Comparison of ENCODE assay signal across 1 cellular context in the genomic region with DNA sequence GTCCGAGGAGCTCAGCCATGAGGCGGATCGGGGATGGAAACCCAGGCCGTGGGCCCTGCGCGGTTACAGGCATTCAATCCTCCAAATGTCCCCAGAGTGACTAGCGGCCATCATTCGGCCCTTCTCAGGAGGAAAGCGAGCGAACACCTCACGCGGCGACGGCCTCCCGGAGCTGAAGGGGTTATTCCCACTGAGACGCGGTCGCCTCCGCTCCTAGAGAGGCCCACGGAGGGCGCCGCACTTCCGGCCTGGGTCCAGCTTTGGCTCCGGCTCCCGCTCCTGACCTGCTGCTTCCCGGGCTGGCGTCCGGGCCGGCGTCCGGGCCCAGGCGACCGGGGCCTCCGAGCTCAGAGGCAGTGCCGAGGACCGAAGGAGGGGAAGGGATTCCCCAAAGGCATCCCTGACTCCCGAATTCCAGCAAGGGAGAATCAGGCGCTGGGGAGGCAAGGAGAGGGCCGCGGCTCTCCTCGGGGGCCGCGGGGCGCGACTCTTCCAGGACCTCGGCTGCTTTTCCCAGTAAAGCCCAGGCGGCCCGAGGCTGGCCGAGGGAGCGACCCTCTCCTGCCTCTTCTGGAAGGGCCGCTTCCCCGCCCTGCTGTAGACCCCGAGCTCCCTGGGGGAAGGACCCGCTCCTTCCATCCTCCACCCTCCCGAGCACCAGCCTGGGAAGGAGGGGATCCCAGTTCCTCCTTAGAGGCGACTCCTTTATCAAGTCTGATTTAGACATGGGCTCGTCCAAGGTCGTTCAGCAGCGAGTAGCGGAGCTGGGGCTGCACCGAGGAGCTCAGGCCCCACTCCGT.
TF ChIP-seq lines count a peak whose summit lies in the region.

No MANE protein-coding gene starts in this region.

TF ChIP-seq in HepG2, 621 proteins besides CTCF, POLR2A, EP300 and RAD21 (continued from another document and continues in another):
- TF ChIP-seq, protein P1, sequence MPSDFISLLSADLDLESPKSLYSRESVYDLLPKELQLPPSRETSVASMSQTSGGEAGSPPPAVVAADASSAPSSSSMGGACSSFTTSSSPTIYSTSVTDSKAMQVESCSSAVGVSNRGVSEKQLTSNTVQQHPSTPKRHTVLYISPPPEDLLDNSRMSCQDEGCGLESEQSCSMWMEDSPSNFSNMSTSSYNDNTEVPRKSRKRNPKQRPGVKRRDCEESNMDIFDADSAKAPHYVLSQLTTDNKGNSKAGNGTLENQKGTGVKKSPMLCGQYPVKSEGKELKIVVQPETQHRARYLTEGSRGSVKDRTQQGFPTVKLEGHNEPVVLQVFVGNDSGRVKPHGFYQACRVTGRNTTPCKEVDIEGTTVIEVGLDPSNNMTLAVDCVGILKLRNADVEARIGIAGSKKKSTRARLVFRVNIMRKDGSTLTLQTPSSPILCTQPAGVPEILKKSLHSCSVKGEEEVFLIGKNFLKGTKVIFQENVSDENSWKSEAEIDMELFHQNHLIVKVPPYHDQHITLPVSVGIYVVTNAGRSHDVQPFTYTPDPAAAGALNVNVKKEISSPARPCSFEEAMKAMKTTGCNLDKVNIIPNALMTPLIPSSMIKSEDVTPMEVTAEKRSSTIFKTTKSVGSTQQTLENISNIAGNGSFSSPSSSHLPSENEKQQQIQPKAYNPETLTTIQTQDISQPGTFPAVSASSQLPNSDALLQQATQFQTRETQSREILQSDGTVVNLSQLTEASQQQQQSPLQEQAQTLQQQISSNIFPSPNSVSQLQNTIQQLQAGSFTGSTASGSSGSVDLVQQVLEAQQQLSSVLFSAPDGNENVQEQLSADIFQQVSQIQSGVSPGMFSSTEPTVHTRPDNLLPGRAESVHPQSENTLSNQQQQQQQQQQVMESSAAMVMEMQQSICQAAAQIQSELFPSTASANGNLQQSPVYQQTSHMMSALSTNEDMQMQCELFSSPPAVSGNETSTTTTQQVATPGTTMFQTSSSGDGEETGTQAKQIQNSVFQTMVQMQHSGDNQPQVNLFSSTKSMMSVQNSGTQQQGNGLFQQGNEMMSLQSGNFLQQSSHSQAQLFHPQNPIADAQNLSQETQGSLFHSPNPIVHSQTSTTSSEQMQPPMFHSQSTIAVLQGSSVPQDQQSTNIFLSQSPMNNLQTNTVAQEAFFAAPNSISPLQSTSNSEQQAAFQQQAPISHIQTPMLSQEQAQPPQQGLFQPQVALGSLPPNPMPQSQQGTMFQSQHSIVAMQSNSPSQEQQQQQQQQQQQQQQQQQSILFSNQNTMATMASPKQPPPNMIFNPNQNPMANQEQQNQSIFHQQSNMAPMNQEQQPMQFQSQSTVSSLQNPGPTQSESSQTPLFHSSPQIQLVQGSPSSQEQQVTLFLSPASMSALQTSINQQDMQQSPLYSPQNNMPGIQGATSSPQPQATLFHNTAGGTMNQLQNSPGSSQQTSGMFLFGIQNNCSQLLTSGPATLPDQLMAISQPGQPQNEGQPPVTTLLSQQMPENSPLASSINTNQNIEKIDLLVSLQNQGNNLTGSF (CRISPR knock-in tag; IDR thresholded peaks at IDR 0.05), result peak; percentile 86
- TF ChIP-seq ZBTB38 (CRISPR knock-in tag; IDR thresholded peaks at IDR 0.05) (peak; percentile 91; the same call in 1 of the 2 replicates), ZNF317 (CRISPR knock-in tag; IDR thresholded peaks at IDR 0.05) (peak; percentile 83), AGO1 (IDR thresholded peaks at IDR 0.05; ENCODE audit: low read depth, low read length, poor library complexity, severe bottlenecking) (peak; percentile 82), SALL2 (CRISPR knock-in tag; IDR thresholded peaks at IDR 0.05) (peak; percentile 99), MTF2 (CRISPR knock-in tag; IDR thresholded peaks at IDR 0.05; ENCODE audit: borderline replicate concordance) (0 out of 2 replicates have a peak, but pooled peaks have one; percentile 25), ZNF367 (CRISPR knock-in tag; IDR thresholded peaks at IDR 0.05; ENCODE audit: borderline replicate concordance) (no peak; the same call in none of the 2 replicates), ZSCAN9 (CRISPR knock-in tag; IDR thresholded peaks at IDR 0.05; ENCODE audit: borderline replicate concordance) (peak; percentile 92; the same call in 1 of the 2 replicates), MED1 (CRISPR knock-in tag; IDR thresholded peaks at IDR 0.05) (peak; percentile 96), ARID5B (CRISPR knock-in tag; IDR thresholded peaks at IDR 0.05) (peak; percentile 75), ASH2L (IDR thresholded peaks at IDR 0.05; ENCODE audit: insufficient read length, low read depth, low read length) (peak; percentile 95), ZNF670 (CRISPR knock-in tag; IDR thresholded peaks at IDR 0.05; ENCODE audit: borderline replicate concordance) (peak; percentile 93), FOXJ3 (CRISPR knock-in tag; IDR thresholded peaks at IDR 0.05; ENCODE audit: borderline replicate concordance) (peak; percentile 64; the same call in 1 of the 2 replicates), NPAS2 (CRISPR knock-in tag; IDR thresholded peaks at IDR 0.05; ENCODE audit: borderline replicate concordance) (no peak), ZNF337 (CRISPR knock-in tag; IDR thresholded peaks at IDR 0.05; ENCODE audit: borderline replicate concordance, low read depth) (peak; percentile 65; the same call in 1 of the 2 replicates), ZSCAN31 (CRISPR knock-in tag; IDR thresholded peaks at IDR 0.05; ENCODE audit: low read depth) (peak; percentile 98), SP2 (CRISPR knock-in tag; IDR thresholded peaks at IDR 0.05) (0 out of 2 replicates have a peak, but pooled peaks have one; percentile 47), HOXD1 (CRISPR knock-in tag; IDR thresholded peaks at IDR 0.05) (peak; percentile 79), RARA (CRISPR knock-in tag; IDR thresholded peaks at IDR 0.05) (peak; percentile 81), CAMTA2 (CRISPR knock-in tag; IDR thresholded peaks at IDR 0.05; ENCODE audit: borderline replicate concordance) (peak; percentile 71; the same call in 1 of the 2 replicates), ERF (CRISPR knock-in tag; IDR thresholded peaks at IDR 0.05) (peak; percentile 99), ZNF101 (CRISPR knock-in tag; IDR thresholded peaks at IDR 0.05; ENCODE audit: borderline replicate concordance, low read depth) (0 out of 2 replicates have a peak, but pooled peaks have one; percentile 54), FOXP1 (IDR thresholded peaks at IDR 0.05) (no peak), FOXP1 (CRISPR knock-in tag; IDR thresholded peaks at IDR 0.05) (0 out of 2 replicates have a peak, but pooled peaks have one; percentile 35), ZSCAN29 (CRISPR knock-in tag; conservative IDR thresholded peaks at IDR 0.05) (peak; percentile 94), NFE2 (CRISPR knock-in tag; IDR thresholded peaks at IDR 0.05) (no peak), CC2D1A (CRISPR knock-in tag; IDR thresholded peaks at IDR 0.05) (0 out of 2 replicates have a peak, but pooled peaks have one; percentile 78)
- TF ChIP-seq, protein P2, sequence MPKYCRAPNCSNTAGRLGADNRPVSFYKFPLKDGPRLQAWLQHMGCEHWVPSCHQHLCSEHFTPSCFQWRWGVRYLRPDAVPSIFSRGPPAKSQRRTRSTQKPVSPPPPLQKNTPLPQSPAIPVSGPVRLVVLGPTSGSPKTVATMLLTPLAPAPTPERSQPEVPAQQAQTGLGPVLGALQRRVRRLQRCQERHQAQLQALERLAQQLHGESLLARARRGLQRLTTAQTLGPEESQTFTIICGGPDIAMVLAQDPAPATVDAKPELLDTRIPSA (CRISPR knock-in tag; IDR thresholded peaks at IDR 0.05; ENCODE audit: borderline replicate concordance), result peak; percentile 23; the same call in 1 of the 2 replicates
- TF ChIP-seq, protein P3, sequence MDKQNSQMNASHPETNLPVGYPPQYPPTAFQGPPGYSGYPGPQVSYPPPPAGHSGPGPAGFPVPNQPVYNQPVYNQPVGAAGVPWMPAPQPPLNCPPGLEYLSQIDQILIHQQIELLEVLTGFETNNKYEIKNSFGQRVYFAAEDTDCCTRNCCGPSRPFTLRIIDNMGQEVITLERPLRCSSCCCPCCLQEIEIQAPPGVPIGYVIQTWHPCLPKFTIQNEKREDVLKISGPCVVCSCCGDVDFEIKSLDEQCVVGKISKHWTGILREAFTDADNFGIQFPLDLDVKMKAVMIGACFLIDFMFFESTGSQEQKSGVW (CRISPR knock-in tag; IDR thresholded peaks at IDR 0.05; ENCODE audit: borderline replicate concordance), result peak; percentile 88; the same call in 1 of the 2 replicates
- TF ChIP-seq, protein P4, sequence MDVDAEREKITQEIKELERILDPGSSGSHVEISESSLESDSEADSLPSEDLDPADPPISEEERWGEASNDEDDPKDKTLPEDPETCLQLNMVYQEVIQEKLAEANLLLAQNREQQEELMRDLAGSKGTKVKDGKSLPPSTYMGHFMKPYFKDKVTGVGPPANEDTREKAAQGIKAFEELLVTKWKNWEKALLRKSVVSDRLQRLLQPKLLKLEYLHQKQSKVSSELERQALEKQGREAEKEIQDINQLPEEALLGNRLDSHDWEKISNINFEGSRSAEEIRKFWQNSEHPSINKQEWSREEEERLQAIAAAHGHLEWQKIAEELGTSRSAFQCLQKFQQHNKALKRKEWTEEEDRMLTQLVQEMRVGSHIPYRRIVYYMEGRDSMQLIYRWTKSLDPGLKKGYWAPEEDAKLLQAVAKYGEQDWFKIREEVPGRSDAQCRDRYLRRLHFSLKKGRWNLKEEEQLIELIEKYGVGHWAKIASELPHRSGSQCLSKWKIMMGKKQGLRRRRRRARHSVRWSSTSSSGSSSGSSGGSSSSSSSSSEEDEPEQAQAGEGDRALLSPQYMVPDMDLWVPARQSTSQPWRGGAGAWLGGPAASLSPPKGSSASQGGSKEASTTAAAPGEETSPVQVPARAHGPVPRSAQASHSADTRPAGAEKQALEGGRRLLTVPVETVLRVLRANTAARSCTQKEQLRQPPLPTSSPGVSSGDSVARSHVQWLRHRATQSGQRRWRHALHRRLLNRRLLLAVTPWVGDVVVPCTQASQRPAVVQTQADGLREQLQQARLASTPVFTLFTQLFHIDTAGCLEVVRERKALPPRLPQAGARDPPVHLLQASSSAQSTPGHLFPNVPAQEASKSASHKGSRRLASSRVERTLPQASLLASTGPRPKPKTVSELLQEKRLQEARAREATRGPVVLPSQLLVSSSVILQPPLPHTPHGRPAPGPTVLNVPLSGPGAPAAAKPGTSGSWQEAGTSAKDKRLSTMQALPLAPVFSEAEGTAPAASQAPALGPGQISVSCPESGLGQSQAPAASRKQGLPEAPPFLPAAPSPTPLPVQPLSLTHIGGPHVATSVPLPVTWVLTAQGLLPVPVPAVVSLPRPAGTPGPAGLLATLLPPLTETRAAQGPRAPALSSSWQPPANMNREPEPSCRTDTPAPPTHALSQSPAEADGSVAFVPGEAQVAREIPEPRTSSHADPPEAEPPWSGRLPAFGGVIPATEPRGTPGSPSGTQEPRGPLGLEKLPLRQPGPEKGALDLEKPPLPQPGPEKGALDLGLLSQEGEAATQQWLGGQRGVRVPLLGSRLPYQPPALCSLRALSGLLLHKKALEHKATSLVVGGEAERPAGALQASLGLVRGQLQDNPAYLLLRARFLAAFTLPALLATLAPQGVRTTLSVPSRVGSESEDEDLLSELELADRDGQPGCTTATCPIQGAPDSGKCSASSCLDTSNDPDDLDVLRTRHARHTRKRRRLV (CRISPR knock-in tag; IDR thresholded peaks at IDR 0.05), result peak; percentile 72; the same call in 1 of the 2 replicates
- TF ChIP-seq, protein P5, sequence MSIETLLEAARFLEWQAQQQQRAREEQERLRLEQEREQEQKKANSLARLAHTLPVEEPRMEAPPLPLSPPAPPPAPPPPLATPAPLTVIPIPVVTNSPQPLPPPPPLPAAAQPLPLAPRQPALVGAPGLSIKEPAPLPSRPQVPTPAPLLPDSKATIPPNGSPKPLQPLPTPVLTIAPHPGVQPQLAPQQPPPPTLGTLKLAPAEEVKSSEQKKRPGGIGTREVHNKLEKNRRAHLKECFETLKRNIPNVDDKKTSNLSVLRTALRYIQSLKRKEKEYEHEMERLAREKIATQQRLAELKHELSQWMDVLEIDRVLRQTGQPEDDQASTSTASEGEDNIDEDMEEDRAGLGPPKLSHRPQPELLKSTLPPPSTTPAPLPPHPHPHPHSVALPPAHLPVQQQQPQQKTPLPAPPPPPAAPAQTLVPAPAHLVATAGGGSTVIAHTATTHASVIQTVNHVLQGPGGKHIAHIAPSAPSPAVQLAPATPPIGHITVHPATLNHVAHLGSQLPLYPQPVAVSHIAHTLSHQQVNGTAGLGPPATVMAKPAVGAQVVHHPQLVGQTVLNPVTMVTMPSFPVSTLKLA (IDR thresholded peaks at IDR 0.05), result no peak
- TF ChIP-seq, protein P6, sequence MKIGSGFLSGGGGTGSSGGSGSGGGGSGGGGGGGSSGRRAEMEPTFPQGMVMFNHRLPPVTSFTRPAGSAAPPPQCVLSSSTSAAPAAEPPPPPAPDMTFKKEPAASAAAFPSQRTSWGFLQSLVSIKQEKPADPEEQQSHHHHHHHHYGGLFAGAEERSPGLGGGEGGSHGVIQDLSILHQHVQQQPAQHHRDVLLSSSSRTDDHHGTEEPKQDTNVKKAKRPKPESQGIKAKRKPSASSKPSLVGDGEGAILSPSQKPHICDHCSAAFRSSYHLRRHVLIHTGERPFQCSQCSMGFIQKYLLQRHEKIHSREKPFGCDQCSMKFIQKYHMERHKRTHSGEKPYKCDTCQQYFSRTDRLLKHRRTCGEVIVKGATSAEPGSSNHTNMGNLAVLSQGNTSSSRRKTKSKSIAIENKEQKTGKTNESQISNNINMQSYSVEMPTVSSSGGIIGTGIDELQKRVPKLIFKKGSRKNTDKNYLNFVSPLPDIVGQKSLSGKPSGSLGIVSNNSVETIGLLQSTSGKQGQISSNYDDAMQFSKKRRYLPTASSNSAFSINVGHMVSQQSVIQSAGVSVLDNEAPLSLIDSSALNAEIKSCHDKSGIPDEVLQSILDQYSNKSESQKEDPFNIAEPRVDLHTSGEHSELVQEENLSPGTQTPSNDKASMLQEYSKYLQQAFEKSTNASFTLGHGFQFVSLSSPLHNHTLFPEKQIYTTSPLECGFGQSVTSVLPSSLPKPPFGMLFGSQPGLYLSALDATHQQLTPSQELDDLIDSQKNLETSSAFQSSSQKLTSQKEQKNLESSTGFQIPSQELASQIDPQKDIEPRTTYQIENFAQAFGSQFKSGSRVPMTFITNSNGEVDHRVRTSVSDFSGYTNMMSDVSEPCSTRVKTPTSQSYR (CRISPR knock-in tag; IDR thresholded peaks at IDR 0.05; ENCODE audit: borderline replicate concordance), result 0 out of 2 replicates have a peak, but pooled peaks have one; percentile 14
